In the genomic region with DNA sequence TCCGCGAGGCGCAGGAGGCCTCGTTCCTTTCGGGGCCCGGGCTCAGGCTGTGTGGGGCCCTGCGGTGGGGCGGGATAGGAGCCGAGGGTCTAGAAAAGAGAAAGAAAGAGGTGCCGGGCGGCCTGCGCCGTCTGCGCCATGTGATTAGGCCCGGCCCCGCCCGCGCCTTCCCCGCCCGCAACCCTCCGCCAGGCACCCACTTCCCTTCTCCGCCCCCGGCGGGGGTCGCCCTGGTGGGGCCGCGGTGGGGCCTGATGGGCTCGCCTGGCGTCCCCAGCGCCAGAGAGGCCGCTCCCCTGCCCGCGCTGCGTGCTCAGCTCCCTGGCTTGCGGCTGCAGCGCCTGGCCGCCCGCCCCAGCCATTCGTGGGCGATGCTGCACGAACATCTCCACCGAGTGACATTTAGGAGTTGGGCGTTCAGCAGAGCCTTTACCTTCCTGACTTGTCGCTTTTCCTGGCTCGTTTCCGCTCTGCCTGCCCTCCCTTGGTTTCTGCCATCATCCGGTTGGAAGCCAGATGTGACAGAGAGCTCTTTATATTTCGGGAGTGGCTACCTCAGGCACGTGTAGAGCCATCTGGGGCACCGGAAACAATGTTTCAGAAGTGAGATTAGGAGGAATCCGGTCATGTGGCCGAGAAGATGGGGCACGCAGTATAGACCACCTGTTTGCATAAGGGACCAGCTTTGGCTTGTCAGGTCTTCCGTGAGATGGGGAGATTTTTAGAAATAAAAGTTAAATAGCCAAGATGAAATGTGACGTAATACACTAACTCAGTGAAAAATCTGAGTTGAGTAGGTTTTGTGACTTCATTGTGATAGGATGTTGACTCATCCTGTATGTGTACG, we compare ENCODE assay signal across 8 cellular contexts. TPM values are rescaled to one million over a fixed set of nuclear protein-coding genes. Genes with fewer than 3 reads are reported as not detected.
DNase-seq lines count a peak whose midpoint lies in the region; ATAC-seq, FAIRE-seq and TF ChIP-seq lines count a peak whose summit lies in the region.

No MANE protein-coding gene starts in this region.

- H3K4me1 ChIP-seq in GM23338 (ENCODE audit: insufficient read depth) = peaks cover 31% of the 10 kb centered on the region
- peaks cover 21% of the 10 kb centered on the region for H3K4me1 ChIP-seq in testis

- H3K4me3 Mint-ChIP-seq in GM23338 = peak overlapping the region; percentile 85

- no peaks in the 10 kb centered on the region for H3F3A ChIP-seq in GM23338 (replicated peaks; ENCODE audit: low read depth)

- H2AFZ ChIP-seq in GM23338 = no peak overlapping the region

- peak overlapping the region; percentile 76 for H3K4me3 ChIP-seq in GM23338
- H3K4me3 ChIP-seq in testis = peak overlapping the region; percentile 82 to 87

- no peaks in the 10 kb centered on the region for H3K36me3 ChIP-seq in GM23338 (ENCODE audit: insufficient read depth)
- no peaks in the 10 kb centered on the region for H3K36me3 ChIP-seq in testis (ENCODE audit: low read depth, missing control alignments)

- H3K4me2 ChIP-seq in GM23338 = peak overlapping the region; percentile 81

- H4K20me1 ChIP-seq in GM23338 (replicated peaks; ENCODE audit: insufficient read depth) = peaks cover 6% of the 10 kb centered on the region

- 0% methylated on average over 15 to 56 of the region's 56 CpGs for WGBS in testis, 2 donors

- intact Hi-C loops in testis (cut with DNase I; ENCODE audit: low total_unique reads) = no loop called here

- DNase-seq in EH (ENCODE audit: low read depth) (peak; percentile 73), GM23338 (ENCODE audit: low spot score) (peak; percentile 84), LHCN-M2 (ENCODE audit: low read depth) (peak; percentile 80), SHP77 treated with DMSO at 0.1 percent for 48 hours (lab: John Stamatoyannopoulos, UW) (peak; percentile 67), activated gamma-delta T cell treated with Interleukin-2 at 50 U/mL for 16 hours (peak; percentile 63), frontal cortex (ENCODE audit: low spot score in 2 of 2) (peak; percentile 38 to 67), occipital lobe (lab: John Stamatoyannopoulos, UW) (peak; percentile 45), testis (peak; percentile 85)

- FAIRE-seq in frontal cortex (lab: Jason Lieb, UNC) = no peak

- H3K27ac ChIP-seq in GM23338 (ENCODE audit: low read depth) (no peak overlapping the region), testis (peak overlapping the region; percentile 87 to 94)

- H3K79me2 ChIP-seq in GM23338 (replicated peaks; ENCODE audit: insufficient read depth) = peaks cover 48% of the 10 kb centered on the region

- H3K9me3 Mint-ChIP-seq in GM23338 = no peaks in the 10 kb centered on the region

- peaks cover 25% of the 10 kb centered on the region for H3K4me1 Mint-ChIP-seq in GM23338

- H3K9me2 ChIP-seq in GM23338 (ENCODE audit: insufficient read depth) = no peaks in the 10 kb centered on the region

- peak; percentile 53 for ATAC-seq in GM23338

- no peak for TF ChIP-seq POLR2A in testis (IDR thresholded peaks at IDR 0.05)

- H3K27me3 ChIP-seq in GM23338 (ENCODE audit: insufficient read depth) (no peaks in the 10 kb centered on the region), testis (no peaks in the 10 kb centered on the region)

- no peak for TF ChIP-seq CTCF in GM23338 (conservative IDR thresholded peaks at IDR 0.05; ENCODE audit: low read depth in 2 of 2)
- TF ChIP-seq CTCF in testis (IDR thresholded peaks at IDR 0.05) = no peak

- H3K9me3 ChIP-seq in testis = no peaks in the 10 kb centered on the region

- H3K27ac Mint-ChIP-seq in GM23338 = peak overlapping the region; percentile 21

- peaks cover 26% of the 10 kb centered on the region for H3K36me3 Mint-ChIP-seq in GM23338 (ENCODE audit: low read depth)

- H3K27me3 Mint-ChIP-seq in GM23338 (ENCODE audit: insufficient read depth, low read depth, poor library complexity) = peaks cover 3% of the 10 kb centered on the region

TF ChIP-seq in GM23338, 12 proteins besides CTCF, POLR2A, EP300 and RAD21:
- TF ChIP-seq, protein P1, sequence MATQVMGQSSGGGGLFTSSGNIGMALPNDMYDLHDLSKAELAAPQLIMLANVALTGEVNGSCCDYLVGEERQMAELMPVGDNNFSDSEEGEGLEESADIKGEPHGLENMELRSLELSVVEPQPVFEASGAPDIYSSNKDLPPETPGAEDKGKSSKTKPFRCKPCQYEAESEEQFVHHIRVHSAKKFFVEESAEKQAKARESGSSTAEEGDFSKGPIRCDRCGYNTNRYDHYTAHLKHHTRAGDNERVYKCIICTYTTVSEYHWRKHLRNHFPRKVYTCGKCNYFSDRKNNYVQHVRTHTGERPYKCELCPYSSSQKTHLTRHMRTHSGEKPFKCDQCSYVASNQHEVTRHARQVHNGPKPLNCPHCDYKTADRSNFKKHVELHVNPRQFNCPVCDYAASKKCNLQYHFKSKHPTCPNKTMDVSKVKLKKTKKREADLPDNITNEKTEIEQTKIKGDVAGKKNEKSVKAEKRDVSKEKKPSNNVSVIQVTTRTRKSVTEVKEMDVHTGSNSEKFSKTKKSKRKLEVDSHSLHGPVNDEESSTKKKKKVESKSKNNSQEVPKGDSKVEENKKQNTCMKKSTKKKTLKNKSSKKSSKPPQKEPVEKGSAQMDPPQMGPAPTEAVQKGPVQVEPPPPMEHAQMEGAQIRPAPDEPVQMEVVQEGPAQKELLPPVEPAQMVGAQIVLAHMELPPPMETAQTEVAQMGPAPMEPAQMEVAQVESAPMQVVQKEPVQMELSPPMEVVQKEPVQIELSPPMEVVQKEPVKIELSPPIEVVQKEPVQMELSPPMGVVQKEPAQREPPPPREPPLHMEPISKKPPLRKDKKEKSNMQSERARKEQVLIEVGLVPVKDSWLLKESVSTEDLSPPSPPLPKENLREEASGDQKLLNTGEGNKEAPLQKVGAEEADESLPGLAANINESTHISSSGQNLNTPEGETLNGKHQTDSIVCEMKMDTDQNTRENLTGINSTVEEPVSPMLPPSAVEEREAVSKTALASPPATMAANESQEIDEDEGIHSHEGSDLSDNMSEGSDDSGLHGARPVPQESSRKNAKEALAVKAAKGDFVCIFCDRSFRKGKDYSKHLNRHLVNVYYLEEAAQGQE (IDR thresholded peaks at IDR 0.05; ENCODE audit: unreplicated experiment) = no peak
- TF ChIP-seq ZNF331 (CRISPR knock-in tag; IDR thresholded peaks at IDR 0.05; ENCODE audit: low read depth) (no peak), CREB1 (CRISPR knock-in tag; IDR thresholded peaks at IDR 0.05; ENCODE audit: low read depth) (peak; percentile 59), JUNB (IDR thresholded peaks at IDR 0.05; ENCODE audit: unreplicated experiment) (no peak), EZH2 (IDR thresholded peaks at IDR 0.05; ENCODE audit: low read depth, unreplicated experiment) (no peak), POLR2AphosphoS5 (IDR thresholded peaks at IDR 0.05; ENCODE audit: low read depth) (peak; percentile 59), EZH2phosphoT487 (IDR thresholded peaks at IDR 0.05; ENCODE audit: unreplicated experiment) (no peak)
- TF ChIP-seq, protein P2, sequence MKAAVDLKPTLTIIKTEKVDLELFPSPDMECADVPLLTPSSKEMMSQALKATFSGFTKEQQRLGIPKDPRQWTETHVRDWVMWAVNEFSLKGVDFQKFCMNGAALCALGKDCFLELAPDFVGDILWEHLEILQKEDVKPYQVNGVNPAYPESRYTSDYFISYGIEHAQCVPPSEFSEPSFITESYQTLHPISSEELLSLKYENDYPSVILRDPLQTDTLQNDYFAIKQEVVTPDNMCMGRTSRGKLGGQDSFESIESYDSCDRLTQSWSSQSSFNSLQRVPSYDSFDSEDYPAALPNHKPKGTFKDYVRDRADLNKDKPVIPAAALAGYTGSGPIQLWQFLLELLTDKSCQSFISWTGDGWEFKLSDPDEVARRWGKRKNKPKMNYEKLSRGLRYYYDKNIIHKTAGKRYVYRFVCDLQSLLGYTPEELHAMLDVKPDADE (IDR thresholded peaks at IDR 0.05) = 0 out of 2 replicates have a peak, but pooled peaks have one; percentile 30
TF ChIP-seq in GM23338: peak in this region for 3.

RNA-seq across cellular contexts. Expression of a gene that starts 1.1 kb away (rescaled TPM):
- 133 and 172 TPM in 2 replicates for total RNA-seq in GM23338 (2014; rRNA removed; shearing (Covaris generic))
- polyA plus RNA-seq in GM23338 (2016; fragmentation: Nextera tagmentation; extraction: Ambion mirVana) (38.1 and 43.2 TPM in 2 replicates), testis (ENCODE audit: insufficient read depth, low read depth, low replicate concordance) (22.8 TPM)
- total RNA-seq in LHCN-M2 (2014; rRNA removed) (139 and 145 TPM in 2 replicates), frontal cortex (192 TPM), occipital lobe (207 TPM), testis (100 to 1,000 TPM in 1 of 2 donors, 10 to 100 TPM in 1; 77.7 to 130 TPM)
- polyA plus RNA-seq in LHCN-M2 (2012) = 94.9 TPM
